In genomic region chr3:42655331-42655888, GRCh38 we compare ENCODE assay signal across 9 cellular contexts. TPM values are rescaled to one million over a fixed set of nuclear protein-coding genes. Genes with fewer than 3 reads are reported as not detected.
DNase-seq lines count a peak whose midpoint lies in the region; ATAC-seq and TF ChIP-seq lines count a peak whose summit lies in the region.
"Had no signal": no experiment of that assay in that cellular context is flagged by ENCODE, and none has a peak within 500 bp of the region (broad histone marks: within the 10 kb centered on the region; RNA-seq: fewer than 3 reads in every experiment).

No MANE protein-coding gene starts in this region.

- H3K4me3 ChIP-seq in GM23338 (peak overlapping the region; percentile 69), iPS DF 6.9 (ENCODE audit: low read length) (peak overlapping the region; percentile 74; the same call in 1 of the 2 replicates), skin epidermis (peak overlapping the region; percentile 46 to 92 (median 76))

- H3K9me3 ChIP-seq in iPS DF 6.9 (ENCODE audit: control insufficient read depth, insufficient read depth, low read length), result no peaks in the 10 kb centered on the region

- no peaks in the 10 kb centered on the region for H3K9me2 ChIP-seq in GM23338 (ENCODE audit: insufficient read depth)

- H3K27ac ChIP-seq in GM23338 (ENCODE audit: low read depth), result no peak overlapping the region
- H3K27ac ChIP-seq in iPS DF 6.9 (ENCODE audit: low read length), result no peak overlapping the region
- peak overlapping the region in 18 of 21 experiments; percentile 81 to 98 (median 89) for H3K27ac ChIP-seq in skin epidermis

- H3K36me3 ChIP-seq in GM23338 (ENCODE audit: insufficient read depth) (no peaks in the 10 kb centered on the region), iPS DF 6.9 (ENCODE audit: control insufficient read depth, insufficient read depth, low read length) (0 out of 2 replicates have a peak, but pooled peaks cover 4% of the 10 kb centered on the region)

- no peaks in the 10 kb centered on the region for H3K9me3 Mint-ChIP-seq in GM23338
- H3K9me3 Mint-ChIP-seq in activated T-helper 17 cell treated with anti-CD3 and anti-CD28 coated beads, Interleukin-2, amount 50 U/mL, for 72 hours, result no peaks in the 10 kb centered on the region

- peak overlapping the region; percentile 72 for H3K4me2 ChIP-seq in GM23338

- H3F3A ChIP-seq in GM23338 (replicated peaks; ENCODE audit: low read depth), result no peaks in the 10 kb centered on the region

- H3K27me3 Mint-ChIP-seq in GM23338 (ENCODE audit: insufficient read depth, low read depth, poor library complexity), result peaks cover 13% of the 10 kb centered on the region
- no peaks in the 10 kb centered on the region for H3K27me3 Mint-ChIP-seq in activated T-helper 17 cell treated with anti-CD3 and anti-CD28 coated beads, Interleukin-2, amount 50 U/mL, for 72 hours

- H3K36me3 Mint-ChIP-seq in GM23338 (ENCODE audit: low read depth), result no peaks in the 10 kb centered on the region; the same call in 2 of the 3 replicates
- no peaks in the 10 kb centered on the region for H3K36me3 Mint-ChIP-seq in activated T-helper 17 cell treated with anti-CD3 and anti-CD28 coated beads, Interleukin-2, amount 50 U/mL, for 72 hours (ENCODE audit: low read depth)

- peaks cover 22% of the 10 kb centered on the region for H3K4me1 ChIP-seq in GM23338 (ENCODE audit: insufficient read depth)
- H3K4me1 ChIP-seq in iPS DF 6.9 (ENCODE audit: control insufficient read depth, insufficient read depth, low read length), result peaks cover 14% of the 10 kb centered on the region

- peaks cover 43% of the 10 kb centered on the region for H3K4me1 Mint-ChIP-seq in GM23338
- H3K4me1 Mint-ChIP-seq in activated T-helper 17 cell treated with anti-CD3 and anti-CD28 coated beads, Interleukin-2, amount 50 U/mL, for 72 hours, result peaks cover 5% of the 10 kb centered on the region

- DNase-seq in GM23338 (ENCODE audit: low spot score) (peak; percentile 34), iPS DF 6.9 (ENCODE audit: low read depth, low spot score) (no peak), DMS114 treated with DMSO at 0.1 percent for 48 hours (lab: John Stamatoyannopoulos, UW; ENCODE audit: unreplicated experiment) (no peak), NCI-H345 treated with DMSO at 0.1 percent for 48 hours (lab: John Stamatoyannopoulos, UW; ENCODE audit: unreplicated experiment) (no peak), NCI-H1105 treated with DMSO at 0.1 percent for 48 hours (lab: John Stamatoyannopoulos, UW) (no peak)
- no peak for DNase-seq in activated CD8-positive, alpha-beta memory T cell treated with anti-CD3 and anti-CD28 coated beads, Interleukin-2, amount 50 U/mL, for 4 hours

- H3K4me3 Mint-ChIP-seq in GM23338, result peak overlapping the region; percentile 63; the same call in 2 of the 3 replicates
- peak overlapping the region; percentile 46 for H3K4me3 Mint-ChIP-seq in activated T-helper 17 cell treated with anti-CD3 and anti-CD28 coated beads, Interleukin-2, amount 50 U/mL, for 72 hours

- ATAC-seq in GM23338, result peak; percentile 1; the same call in 2 of the 3 replicates
- no peak for ATAC-seq in activated T-helper 17 cell treated with anti-CD3 and anti-CD28 coated beads, Interleukin-2, amount 50 U/mL, for 72 hours (replicated peaks)
- ATAC-seq: esophagus mucosa had no signal

- no peaks in the 10 kb centered on the region for H4K20me1 ChIP-seq in GM23338 (replicated peaks; ENCODE audit: insufficient read depth)

- H3K79me2 ChIP-seq in GM23338 (replicated peaks; ENCODE audit: insufficient read depth), result no peaks in the 10 kb centered on the region

- WGBS in iPS DF 6.9 (ENCODE audit: insufficient coverage, insufficient read length), result no CpG with 5 or more reads among the region's 4 CpGs

- peak overlapping the region; percentile 76 for H2AFZ ChIP-seq in GM23338

- no peaks in the 10 kb centered on the region for H3K27me3 ChIP-seq in GM23338 (ENCODE audit: insufficient read depth)
- H3K27me3 ChIP-seq in iPS DF 6.9 (ENCODE audit: control insufficient read depth, insufficient read depth, low read length), result no peaks in the 10 kb centered on the region

- no peak overlapping the region for H3K27ac Mint-ChIP-seq in GM23338
- H3K27ac Mint-ChIP-seq in activated T-helper 17 cell treated with anti-CD3 and anti-CD28 coated beads, Interleukin-2, amount 50 U/mL, for 72 hours, result no peak overlapping the region

- TF ChIP-seq CTCF in GM23338 (conservative IDR thresholded peaks at IDR 0.05; ENCODE audit: low read depth in 2 of 2), result no peak

TF ChIP-seq in GM23338, 12 proteins besides CTCF, POLR2A, EP300 and RAD21 (continues in another document):
- TF ChIP-seq ZNF462 (CRISPR knock-in tag; IDR thresholded peaks at IDR 0.05), result no peak
- no peak for TF ChIP-seq ZNF114 (CRISPR knock-in tag; IDR thresholded peaks at IDR 0.05)

RNA-seq across cellular contexts. Expression of gene ZBTB47, which starts 1.9 kb away (rescaled TPM):
- 2.8 and 2.9 TPM in 2 replicates for total RNA-seq in GM23338 (2014; rRNA removed; shearing (Covaris generic))
- 0.48 and 0.63 TPM in 2 replicates for polyA plus RNA-seq in GM23338 (2016; fragmentation: Nextera tagmentation; extraction: Ambion mirVana)
- total RNA-seq in activated T-helper 17 cell treated with anti-CD3 and anti-CD28 coated beads, Interleukin-2, amount 50 U/mL, for 72 hours, result 1 to 10 TPM in 1 of 2 donors, under 1 TPM in 1; 0.19 to 1.2 TPM

RNA-seq across cellular contexts. Expression of gene KLHL40, which starts 29.9 kb away (rescaled TPM):
- total RNA-seq in GM23338 (2014; rRNA removed; shearing (Covaris generic)), result not detected in 2 replicates
- polyA plus RNA-seq in GM23338 (2016; fragmentation: Nextera tagmentation; extraction: Ambion mirVana), result not detected in 2 replicates
- total RNA-seq in activated T-helper 17 cell treated with anti-CD3 and anti-CD28 coated beads, Interleukin-2, amount 50 U/mL, for 72 hours, result not detected
- total RNA-seq: esophagus mucosa had no signal

RNA-seq across cellular contexts. Expression of gene HHATL, which starts 47.2 kb away (rescaled TPM):
- total RNA-seq in GM23338 (2014; rRNA removed; shearing (Covaris generic)), result not detected in 2 replicates
- not detected in 2 replicates for polyA plus RNA-seq in GM23338 (2016; fragmentation: Nextera tagmentation; extraction: Ambion mirVana)
- total RNA-seq in activated T-helper 17 cell treated with anti-CD3 and anti-CD28 coated beads, Interleukin-2, amount 50 U/mL, for 72 hours, result not detected
- total RNA-seq: esophagus mucosa had no signal

RNA-seq across cellular contexts. Expression of gene NKTR, which starts 54.9 kb away (rescaled TPM):
- total RNA-seq in GM23338 (2014; rRNA removed; shearing (Covaris generic)), result 88.2 and 117 TPM in 2 replicates
- polyA plus RNA-seq in GM23338 (2016; fragmentation: Nextera tagmentation; extraction: Ambion mirVana), result 68.7 and 81.3 TPM in 2 replicates
- total RNA-seq in activated T-helper 17 cell treated with anti-CD3 and anti-CD28 coated beads, Interleukin-2, amount 50 U/mL, for 72 hours, result 100 to 1,000 TPM in 1 of 2 donors, 10 to 100 TPM in 1; 81.8 to 122 TPM

Comparison
In these comparisons a context has a peak if more than half of its experiments do, and no peak if none do; other contexts are left out.
1. H3K27ac ChIP-seq: peak in skin epidermis (18 of 21); none in GM23338 (single experiment) and iPS DF 6.9 (single experiment).
2. Peak in every context shown above with its lines, with median percentiles within 50 percentile points of each other: H3K4me3 ChIP-seq.